17 cellular contexts compared by ENCODE assay signal in genomic region chr6:137297887-137298286, GRCh38.
DNase-seq lines count a peak whose midpoint lies in the region; ATAC-seq and TF ChIP-seq lines count a peak whose summit lies in the region.
"Had no signal": no experiment of that assay in that cellular context is flagged by ENCODE, and none has a peak within 500 bp of the region (broad histone marks: within the 10 kb centered on the region; RNA-seq: fewer than 3 reads in every experiment).

No MANE protein-coding gene starts in this region.

- no CpG with 5 or more reads among the region's 5 CpGs for WGBS in iPS DF 6.9 (ENCODE audit: insufficient coverage, insufficient read length)

- no peak for ATAC-seq in HG03108 (IDR thresholded peaks at IDR 0.05; ENCODE audit: unreplicated experiment)
- ATAC-seq: A549; activated naive CD8-positive, alpha-beta T cell treated with anti-CD3 and anti-CD28 coated beads, Interleukin-2, amount 50 U/mL, for 24 hours; HCT116; naive thymus-derived CD8-positive, alpha-beta T cell; stimulated activated naive B cell treated with anti-CD40 and anti-IgM and Interleukin-4, amounts not matched to agents 10 μg/mL and 1 μg/mL and 100 μg/mL, for 72 hours had no signal

- no peaks in the 10 kb centered on the region for H3K36me3 ChIP-seq in iPS DF 6.9 (ENCODE audit: control insufficient read depth, insufficient read depth, low read length)

- H3K4me3 ChIP-seq in iPS DF 6.9 (ENCODE audit: low read length) (no peak overlapping the region), coronary artery (no peak overlapping the region)
- H3K4me3 ChIP-seq: A549 had no signal

- H3K27me3 ChIP-seq in iPS DF 6.9 (ENCODE audit: control insufficient read depth, insufficient read depth, low read length) = no peaks in the 10 kb centered on the region

- peaks cover 5% of the 10 kb centered on the region; the same call in 1 of the 2 replicates for H3K4me1 ChIP-seq in iPS DF 6.9 (ENCODE audit: control insufficient read depth, insufficient read depth, low read length)
- H3K4me1 ChIP-seq: A549 had no signal

- TF ChIP-seq CTCF in coronary artery (IDR thresholded peaks at IDR 0.05) = no peak

- H3K9me3 ChIP-seq in iPS DF 6.9 (ENCODE audit: control insufficient read depth, insufficient read depth, low read length) = no peaks in the 10 kb centered on the region
- H3K9me3 ChIP-seq: A549 had no signal

- H3K27ac ChIP-seq in iPS DF 6.9 (ENCODE audit: low read length) = no peak overlapping the region
- no peak overlapping the region for H3K27ac ChIP-seq in coronary artery
- H3K27ac ChIP-seq: A549 had no signal

- peak; percentile 31 for DNase-seq in NCI-H748 (lab: John Stamatoyannopoulos, UW; ENCODE audit: unreplicated experiment)
- DNase-seq in NCI-H748 treated with DMSO at 0.1 percent for 48 hours (lab: John Stamatoyannopoulos, UW) = no peak
- DNase-seq in amniotic epithelial cell (ENCODE audit: low read depth) = peak; percentile 40
- peak; percentile 82 for DNase-seq in iPS DF 6.9 (ENCODE audit: low read depth, low spot score)
- DNase-seq in smooth muscle cell of the brain vasculature (ENCODE audit: low read depth, low spot score) = peak; percentile 80
- DNase-seq in coronary artery (ENCODE audit: low spot score) = no peak
- no peak for DNase-seq in stimulated activated CD4-positive, alpha-beta T cell treated with anti-CD3 and anti-CD28 coated beads, Interleukin-2, amount 100 ng/mL, for 48 hours
- DNase-seq: activated CD4-positive, alpha-beta memory T cell treated with anti-CD3 and anti-CD28 coated beads for 36 hours; activated naive CD8-positive, alpha-beta T cell treated with anti-CD3 and anti-CD28 coated beads, Interleukin-2, amount 50 U/mL, for 24 hours; naive thymus-derived CD8-positive, alpha-beta T cell; NCI-H187; SIG-M5; stimulated activated CD4-positive, alpha-beta T cell treated with anti-CD3 and anti-CD28 coated beads, Interleukin-15, amount 100 ng/mL, for 24 hours; stimulated activated naive B cell treated with anti-CD40 and anti-IgM and Interleukin-4, amounts not matched to agents 10 μg/mL and 1 μg/mL and 100 μg/mL, for 72 hours had no signal

Comparison
In these comparisons a context has a peak if more than half of its experiments do, and no peak if none do; other contexts are left out.
1. DNase-seq: peak in NCI-H748 (single experiment), amniotic epithelial cell (single experiment), iPS DF 6.9 (single experiment) and smooth muscle cell of the brain vasculature (single experiment); none in NCI-H748 treated with DMSO at 0.1 percent for 48 hours (single experiment), coronary artery (single experiment) and stimulated activated CD4-positive, alpha-beta T cell treated with anti-CD3 and anti-CD28 coated beads, Interleukin-2, amount 100 ng/mL, for 48 hours (0 of 2).